17 cellular contexts compared by ENCODE assay signal in genomic region chr4:149145803-149146202, GRCh38.
DNase-seq lines count a peak whose midpoint lies in the region; ATAC-seq, FAIRE-seq and TF ChIP-seq lines count a peak whose summit lies in the region.
"Had no signal": no experiment of that assay in that cellular context is flagged by ENCODE, and none has a peak within 500 bp of the region (broad histone marks: within the 10 kb centered on the region; RNA-seq: fewer than 3 reads in every experiment).

No MANE protein-coding gene starts in this region.

- no peak overlapping the region for H3K9ac ChIP-seq in GM23248
- H3K9ac ChIP-seq in smooth muscle cell (ENCODE audit: low read depth) = no peak overlapping the region

- H3K9me2 ChIP-seq in GM23248 (ENCODE audit: insufficient read depth) = no peaks in the 10 kb centered on the region

- H2AFZ ChIP-seq in GM23248 = peak overlapping the region; percentile 63; the same call in 1 of the 2 replicates
- H2AFZ ChIP-seq in smooth muscle cell (ENCODE audit: low read depth) = no peak overlapping the region

- no peaks in the 10 kb centered on the region for H3K9me3 ChIP-seq in GM23248 (ENCODE audit: low read depth)
- no peaks in the 10 kb centered on the region for H3K9me3 ChIP-seq in smooth muscle cell (replicated peaks; ENCODE audit: low read depth)
- H3K9me3 ChIP-seq: suprapubic skin had no signal

- no peaks in the 10 kb centered on the region for H4K20me1 ChIP-seq in GM23248 (ENCODE audit: insufficient read depth)
- no peaks in the 10 kb centered on the region for H4K20me1 ChIP-seq in smooth muscle cell (ENCODE audit: low read depth)

- H3K4me1 ChIP-seq in GM23248 (ENCODE audit: insufficient read depth) (peaks cover 26% of the 10 kb centered on the region), smooth muscle cell (ENCODE audit: low read depth) (peaks cover 2% of the 10 kb centered on the region)
- H3K4me1 ChIP-seq: suprapubic skin had no signal

- DNase-seq in GM23248 (peak; percentile 84), foreskin fibroblast (peak; percentile 8 to 52), smooth muscle cell (lab: John Stamatoyannopoulos, UW; ENCODE audit: unreplicated experiment) (no peak), NCI-H2171 treated with DMSO at 0.1 percent for 48 hours (lab: John Stamatoyannopoulos, UW) (no peak), GM19239 (ENCODE audit: insufficient read length, low spot score) (no peak)
- DNase-seq: activated CD4-positive, CD25-positive, alpha-beta regulatory T cell treated with anti-CD3 and anti-CD28 coated beads, Interleukin-2, amount 50 U/mL, for 72 hours; activated naive CD4-positive, alpha-beta T cell; CD4-positive, CD25-positive, alpha-beta regulatory T cell; DMS79 treated with DMSO at 0.1 percent for 48 hours; NCI-H1048; NCI-H2171; Right ventricle myocardium superior; stimulated activated CD4-positive, alpha-beta T cell treated with anti-CD3 and anti-CD28 coated beads, Interleukin-2, amount 100 ng/mL, for 24 hours; T-helper 2 cell had no signal

- peak overlapping the region; percentile 23 for H3K4me2 ChIP-seq in GM23248 (ENCODE audit: unreplicated experiment)
- H3K4me2 ChIP-seq in smooth muscle cell = peak overlapping the region; percentile 27

- H3K27ac ChIP-seq in GM23248 (peak overlapping the region; percentile 42), smooth muscle cell (ENCODE audit: low read depth) (no peak overlapping the region)
- H3K27ac ChIP-seq: suprapubic skin had no signal

- peak; percentile 89 for ATAC-seq in SK-N-SH treated with all-trans-retinoic acid at 6 μM for 48 hours
- no peak for ATAC-seq in GM18870 (IDR thresholded peaks at IDR 0.05; ENCODE audit: unreplicated experiment)

- WGBS in GM23248 (ENCODE audit: low coverage in 1 of 2, low lambda C conversion rate in 2 of 2, missing lambda C conversion rate in 2 of 2), 2 experiments = 0 to 3% methylated on average over 2 of the region's 2 CpGs
- WGBS in smooth muscle cell (ENCODE audit: low lambda C conversion rate) = 38% methylated on average over 2 of the region's 2 CpGs

- H3K27me3 ChIP-seq in GM23248 (replicated peaks; ENCODE audit: insufficient read depth) (no peaks in the 10 kb centered on the region), smooth muscle cell (ENCODE audit: low read depth) (no peaks in the 10 kb centered on the region)
- H3K27me3 ChIP-seq: suprapubic skin had no signal

- in situ Hi-C loops in GM23248 (cut with MboI) = no loop called here

- no peak for TF ChIP-seq CTCF in foreskin fibroblast (IDR thresholded peaks at IDR 0.05; ENCODE audit: low read depth, low read length)
- no peak for TF ChIP-seq CTCF in smooth muscle cell (IDR thresholded peaks at IDR 0.05; ENCODE audit: borderline replicate concordance, insufficient read depth, poor library complexity, severe bottlenecking)

- peaks cover 11% of the 10 kb centered on the region for H3F3A ChIP-seq in GM23248 (ENCODE audit: insufficient read depth)
- peaks cover 3% of the 10 kb centered on the region for H3F3A ChIP-seq in smooth muscle cell (ENCODE audit: low read depth)

- no peak for FAIRE-seq in GM19239 (lab: Jason Lieb, UNC)

- H3K4me3 ChIP-seq in GM23248 = 0 out of 2 replicates have a peak overlapping the region, but pooled peaks have one; percentile 26
- H3K4me3 ChIP-seq in foreskin fibroblast (ENCODE audit: low read depth in 1 of 2, low read length in 2 of 2) = no peak overlapping the region
- no peak overlapping the region for H3K4me3 ChIP-seq in smooth muscle cell
- H3K4me3 ChIP-seq: suprapubic skin had no signal

- H3K79me2 ChIP-seq in GM23248 (ENCODE audit: insufficient read depth) = no peaks in the 10 kb centered on the region
- H3K79me2 ChIP-seq in smooth muscle cell (ENCODE audit: low read depth) = no peaks in the 10 kb centered on the region

- H3K36me3 ChIP-seq in GM23248 (ENCODE audit: low read depth) (no peaks in the 10 kb centered on the region), smooth muscle cell (ENCODE audit: low read depth) (no peaks in the 10 kb centered on the region)
- H3K36me3 ChIP-seq: suprapubic skin had no signal

TF ChIP-seq in SK-N-SH treated with all-trans-retinoic acid at 6 μM for 48 hours, 23 proteins besides CTCF, POLR2A, EP300 and RAD21 (continues in another document):
- TF ChIP-seq PATZ1 (CRISPR knock-in tag; IDR thresholded peaks at IDR 0.05; ENCODE audit: borderline replicate concordance) = no peak
- TF ChIP-seq TOX (CRISPR knock-in tag; IDR thresholded peaks at IDR 0.05; ENCODE audit: borderline replicate concordance) = no peak
- no peak for TF ChIP-seq CREB5 (CRISPR knock-in tag; IDR thresholded peaks at IDR 0.05; ENCODE audit: low read depth)
- TF ChIP-seq ZNF8 (CRISPR knock-in tag; IDR thresholded peaks at IDR 0.05) = no peak
- TF ChIP-seq CSRNP3 (CRISPR knock-in tag; IDR thresholded peaks at IDR 0.05) = no peak
- TF ChIP-seq POU6F1 (CRISPR knock-in tag; IDR thresholded peaks at IDR 0.05; ENCODE audit: borderline replicate concordance, low read depth) = no peak
- TF ChIP-seq PPARA (CRISPR knock-in tag; IDR thresholded peaks at IDR 0.05; ENCODE audit: borderline replicate concordance) = no peak
- no peak for TF ChIP-seq ZC3H10 (CRISPR knock-in tag; IDR thresholded peaks at IDR 0.05)
- no peak for TF ChIP-seq RARB (CRISPR knock-in tag; IDR thresholded peaks at IDR 0.05)

Comparison
In these comparisons a context has a peak if more than half of its experiments do, and no peak if none do; other contexts are left out.
1. DNase-seq: peak in GM23248 (single experiment) and foreskin fibroblast (2 of 2); none in smooth muscle cell (single experiment), NCI-H2171 treated with DMSO at 0.1 percent for 48 hours (single experiment) and GM19239 (single experiment).